2 cellular contexts compared by ENCODE assay signal in genomic region chr7:150340875-150341262, GRCh38.
A peak's percentile ranks its signal among the peaks of the same experiment; 100 is the strongest.
TF ChIP-seq lines count a peak whose summit lies in the region.

No MANE protein-coding gene starts in this region.

TF ChIP-seq in GM23338, 12 proteins besides CTCF, POLR2A, EP300 and RAD21:
- no peak for TF ChIP-seq EZH2phosphoT487 (IDR thresholded peaks at IDR 0.05; ENCODE audit: unreplicated experiment)
- TF ChIP-seq ETS1 (IDR thresholded peaks at IDR 0.05), result no peak
- TF ChIP-seq ZNF462 (CRISPR knock-in tag; IDR thresholded peaks at IDR 0.05), result no peak
- no peak for TF ChIP-seq STAT1 (IDR thresholded peaks at IDR 0.05; ENCODE audit: unreplicated experiment)
- TF ChIP-seq ZNF114 (CRISPR knock-in tag; IDR thresholded peaks at IDR 0.05), result no peak
- TF ChIP-seq JUNB (IDR thresholded peaks at IDR 0.05; ENCODE audit: unreplicated experiment), result no peak
- no peak for TF ChIP-seq POLR2AphosphoS5 (IDR thresholded peaks at IDR 0.05; ENCODE audit: low read depth)
- no peak for TF ChIP-seq REST (IDR thresholded peaks at IDR 0.05; ENCODE audit: unreplicated experiment)
- no peak for TF ChIP-seq ZNF331 (CRISPR knock-in tag; IDR thresholded peaks at IDR 0.05; ENCODE audit: low read depth)
- no peak for TF ChIP-seq EZH2 (IDR thresholded peaks at IDR 0.05; ENCODE audit: low read depth, unreplicated experiment)
- no peak for TF ChIP-seq CREB1 (CRISPR knock-in tag; IDR thresholded peaks at IDR 0.05; ENCODE audit: low read depth)
- no peak for TF ChIP-seq NANOG (IDR thresholded peaks at IDR 0.05; ENCODE audit: borderline replicate concordance)
TF ChIP-seq in GM23338: peak in this region for 0.

TF ChIP-seq in H1, 55 proteins besides CTCF, POLR2A, EP300 and RAD21:
- TF ChIP-seq ATF3 (IDR thresholded peaks at IDR 0.05; ENCODE audit: insufficient read depth, low read depth, low read length) (no peak), HDAC2 (IDR thresholded peaks at IDR 0.05; ENCODE audit: borderline replicate concordance in 1 of 2, low read depth in 2 of 2, low read length in 2 of 2) (0 out of 4 replicates have a peak, but pooled peaks of 1 of the 2 experiments have one; percentile 12), NANOG (IDR thresholded peaks at IDR 0.05; ENCODE audit: insufficient read depth, low read depth, low read length, poor library complexity, severe bottlenecking) (no peak), KDM4A (IDR thresholded peaks at IDR 0.05; ENCODE audit: low read depth, low read length, severe bottlenecking) (peak; percentile 34), EGR1 (IDR thresholded peaks at IDR 0.05; ENCODE audit: borderline replicate concordance, low read depth, low read length) (no peak), JUND (IDR thresholded peaks at IDR 0.05; ENCODE audit: low read length) (no peak), BRCA1 (IDR thresholded peaks at IDR 0.05; ENCODE audit: low read depth, low read length) (no peak), ASH2L (IDR thresholded peaks at IDR 0.05; ENCODE audit: low read length) (peak; percentile 32), BACH1 (IDR thresholded peaks at IDR 0.05; ENCODE audit: low read length) (no peak), ATF2 (IDR thresholded peaks at IDR 0.05; ENCODE audit: low read length) (no peak), EZH2 (IDR thresholded peaks at IDR 0.05; ENCODE audit: low read depth, low read length, severe bottlenecking) (no peak), SRF (IDR thresholded peaks at IDR 0.05; ENCODE audit: low read depth, low read length) (no peak), RNF2 (IDR thresholded peaks at IDR 0.05; ENCODE audit: borderline replicate concordance, low read depth, low read length, missing control alignments, poor library complexity, severe bottlenecking) (no peak), SP4 (IDR thresholded peaks at IDR 0.05; ENCODE audit: low read length) (no peak), USF2 (IDR thresholded peaks at IDR 0.05; ENCODE audit: low read length) (no peak), RFX5 (IDR thresholded peaks at IDR 0.05; ENCODE audit: borderline replicate concordance, low read depth, low read length) (no peak), CBX8 (IDR thresholded peaks at IDR 0.05; ENCODE audit: borderline replicate concordance, low read depth, low read length) (no peak), CHD2 (IDR thresholded peaks at IDR 0.05; ENCODE audit: low read length) (no peak), SIN3A (conservative IDR thresholded peaks at IDR 0.05 in 1 of 2, IDR thresholded peaks at IDR 0.05 in 1 of 2; ENCODE audit: low read depth in 1 of 2, low read length in 2 of 2) (no peak; a peak in 1 of 4 replicates), TAF7 (optimal IDR thresholded peaks at IDR 0.05; ENCODE audit: borderline replicate concordance, low read depth, low read length) (no peak), RXRA (IDR thresholded peaks at IDR 0.05; ENCODE audit: insufficient read depth, low read depth, low read length) (no peak), HDAC6 (IDR thresholded peaks at IDR 0.05; ENCODE audit: low read depth, low read length) (no peak), TBP (IDR thresholded peaks at IDR 0.05; ENCODE audit: low read depth, low read length) (no peak), SP2 (IDR thresholded peaks at IDR 0.05; ENCODE audit: low read length) (no peak), RBBP5 (IDR thresholded peaks at IDR 0.05; ENCODE audit: borderline replicate concordance, low read depth, low read length) (no peak), TAF1 (IDR thresholded peaks at IDR 0.05; ENCODE audit: low read depth, low read length) (0 out of 2 replicates have a peak, but pooled peaks have one; percentile 3), SUZ12 (IDR thresholded peaks at IDR 0.05; ENCODE audit: low read length) (no peak), TEAD4 (IDR thresholded peaks at IDR 0.05; ENCODE audit: low read depth, low read length) (no peak), TCF12 (IDR thresholded peaks at IDR 0.05; ENCODE audit: low read depth, low read length) (no peak), GABPA (IDR thresholded peaks at IDR 0.05; ENCODE audit: borderline replicate concordance, insufficient read depth, low read length) (no peak), CHD1 (IDR thresholded peaks at IDR 0.05; ENCODE audit: low read depth, low read length) (no peak), KDM5A (IDR thresholded peaks at IDR 0.05; ENCODE audit: low read length) (no peak), CHD7 (IDR thresholded peaks at IDR 0.05; ENCODE audit: insufficient replicate concordance, low read length) (no peak), FOSL1 (IDR thresholded peaks at IDR 0.05; ENCODE audit: insufficient read depth, low read depth, low read length) (no peak), CTBP2 (IDR thresholded peaks at IDR 0.05; ENCODE audit: borderline replicate concordance, insufficient read depth, insufficient read length, low read length) (no peak), PHF8 (conservative IDR thresholded peaks at IDR 0.05; ENCODE audit: low read depth, low read length) (0 out of 2 replicates have a peak, but pooled peaks have one; percentile 19), BCL11A (IDR thresholded peaks at IDR 0.05; ENCODE audit: low read depth in 2 of 2, low read length in 2 of 2) (no peak), NRF1 (IDR thresholded peaks at IDR 0.05; ENCODE audit: low read depth, low read length) (no peak)
TF ChIP-seq in H1: peak in this region for 5.
